ENCODE assay signal across 3 cellular contexts in genomic region chr12:102948941-102949352, GRCh38.
TF ChIP-seq lines count a peak whose summit lies in the region.

No MANE protein-coding gene starts in this region.

TF ChIP-seq in SK-N-SH, 30 proteins besides CTCF, POLR2A, EP300 and RAD21:
- TF ChIP-seq REST (IDR thresholded peaks at IDR 0.05; ENCODE audit: low read depth, low read length), result no peak
- no peak for TF ChIP-seq EZH2phosphoT487 (IDR thresholded peaks at IDR 0.05; ENCODE audit: borderline replicate concordance, low read depth)
- TF ChIP-seq MAX (IDR thresholded peaks at IDR 0.05; ENCODE audit: low read depth), result no peak
- TF ChIP-seq CHD2 (IDR thresholded peaks at IDR 0.05; ENCODE audit: low read length, partially characterized antibody), result no peak
- TF ChIP-seq SMC3 (IDR thresholded peaks at IDR 0.05; ENCODE audit: low read depth, low read length), result peak; percentile 85
- no peak for TF ChIP-seq NRF1 (IDR thresholded peaks at IDR 0.05; ENCODE audit: low read depth, low read length)
- TF ChIP-seq TAF1 (IDR thresholded peaks at IDR 0.05; ENCODE audit: borderline replicate concordance, low read depth, low read length), result no peak
- no peak for TF ChIP-seq MEF2A (IDR thresholded peaks at IDR 0.05; ENCODE audit: borderline replicate concordance, low read depth)
- no peak for TF ChIP-seq TCF12 (IDR thresholded peaks at IDR 0.05)

TF ChIP-seq in SK-N-SH treated with all-trans-retinoic acid at 6 μM for 48 hours, 23 proteins besides CTCF, POLR2A, EP300 and RAD21:
- TF ChIP-seq CREB5 (CRISPR knock-in tag; IDR thresholded peaks at IDR 0.05; ENCODE audit: low read depth) (no peak), PPARA (CRISPR knock-in tag; IDR thresholded peaks at IDR 0.05; ENCODE audit: borderline replicate concordance) (no peak), ZC3H10 (CRISPR knock-in tag; IDR thresholded peaks at IDR 0.05) (no peak), TSHZ2 (CRISPR knock-in tag; IDR thresholded peaks at IDR 0.05) (no peak), PATZ1 (CRISPR knock-in tag; IDR thresholded peaks at IDR 0.05; ENCODE audit: borderline replicate concordance) (no peak), CSRNP3 (CRISPR knock-in tag; IDR thresholded peaks at IDR 0.05) (no peak)

TF ChIP-seq in H1, 55 proteins besides CTCF, POLR2A, EP300 and RAD21 (continued from another document):
- 0 out of 2 replicates have a peak, but pooled peaks have one; percentile 40 for TF ChIP-seq ATF2 (IDR thresholded peaks at IDR 0.05; ENCODE audit: low read length)
